ENCODE assay signal across 1 cellular context in genomic region chr3:53880396-53881345, GRCh38.
TF ChIP-seq lines count a peak whose summit lies in the region.

No MANE protein-coding gene starts in this region.

TF ChIP-seq in K562, 482 proteins besides CTCF, POLR2A, EP300 and RAD21:
- TF ChIP-seq HMBOX1 (IDR thresholded peaks at IDR 0.05) = peak; percentile 97
- TF ChIP-seq STAT5A (IDR thresholded peaks at IDR 0.05; ENCODE audit: borderline replicate concordance, low read length) = no peak
